1 cellular context compared by ENCODE assay signal in the genomic region with DNA sequence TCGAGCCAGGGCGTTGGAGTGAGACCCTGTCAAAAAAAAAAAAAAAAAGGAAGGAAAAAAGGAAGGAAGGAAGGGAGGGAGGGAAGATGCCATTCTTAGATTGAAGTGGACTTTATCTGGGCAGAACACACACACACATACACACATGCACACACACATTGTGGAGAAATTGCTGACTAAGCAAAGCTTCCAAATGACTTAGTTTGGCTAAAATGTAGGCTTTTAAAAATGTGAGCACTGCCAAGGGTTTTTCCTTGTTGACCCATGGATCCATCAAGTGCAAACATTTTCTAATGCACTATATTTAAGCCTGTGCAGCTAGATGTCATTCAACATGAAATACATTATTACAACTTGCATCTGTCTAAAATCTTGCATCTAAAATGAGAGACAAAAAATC.
TF ChIP-seq lines count a peak whose summit lies in the region.

No MANE protein-coding gene starts in this region.

TF ChIP-seq in HepG2, 621 proteins besides CTCF, POLR2A, EP300 and RAD21 (continued from another document):
- TF ChIP-seq, protein P1, sequence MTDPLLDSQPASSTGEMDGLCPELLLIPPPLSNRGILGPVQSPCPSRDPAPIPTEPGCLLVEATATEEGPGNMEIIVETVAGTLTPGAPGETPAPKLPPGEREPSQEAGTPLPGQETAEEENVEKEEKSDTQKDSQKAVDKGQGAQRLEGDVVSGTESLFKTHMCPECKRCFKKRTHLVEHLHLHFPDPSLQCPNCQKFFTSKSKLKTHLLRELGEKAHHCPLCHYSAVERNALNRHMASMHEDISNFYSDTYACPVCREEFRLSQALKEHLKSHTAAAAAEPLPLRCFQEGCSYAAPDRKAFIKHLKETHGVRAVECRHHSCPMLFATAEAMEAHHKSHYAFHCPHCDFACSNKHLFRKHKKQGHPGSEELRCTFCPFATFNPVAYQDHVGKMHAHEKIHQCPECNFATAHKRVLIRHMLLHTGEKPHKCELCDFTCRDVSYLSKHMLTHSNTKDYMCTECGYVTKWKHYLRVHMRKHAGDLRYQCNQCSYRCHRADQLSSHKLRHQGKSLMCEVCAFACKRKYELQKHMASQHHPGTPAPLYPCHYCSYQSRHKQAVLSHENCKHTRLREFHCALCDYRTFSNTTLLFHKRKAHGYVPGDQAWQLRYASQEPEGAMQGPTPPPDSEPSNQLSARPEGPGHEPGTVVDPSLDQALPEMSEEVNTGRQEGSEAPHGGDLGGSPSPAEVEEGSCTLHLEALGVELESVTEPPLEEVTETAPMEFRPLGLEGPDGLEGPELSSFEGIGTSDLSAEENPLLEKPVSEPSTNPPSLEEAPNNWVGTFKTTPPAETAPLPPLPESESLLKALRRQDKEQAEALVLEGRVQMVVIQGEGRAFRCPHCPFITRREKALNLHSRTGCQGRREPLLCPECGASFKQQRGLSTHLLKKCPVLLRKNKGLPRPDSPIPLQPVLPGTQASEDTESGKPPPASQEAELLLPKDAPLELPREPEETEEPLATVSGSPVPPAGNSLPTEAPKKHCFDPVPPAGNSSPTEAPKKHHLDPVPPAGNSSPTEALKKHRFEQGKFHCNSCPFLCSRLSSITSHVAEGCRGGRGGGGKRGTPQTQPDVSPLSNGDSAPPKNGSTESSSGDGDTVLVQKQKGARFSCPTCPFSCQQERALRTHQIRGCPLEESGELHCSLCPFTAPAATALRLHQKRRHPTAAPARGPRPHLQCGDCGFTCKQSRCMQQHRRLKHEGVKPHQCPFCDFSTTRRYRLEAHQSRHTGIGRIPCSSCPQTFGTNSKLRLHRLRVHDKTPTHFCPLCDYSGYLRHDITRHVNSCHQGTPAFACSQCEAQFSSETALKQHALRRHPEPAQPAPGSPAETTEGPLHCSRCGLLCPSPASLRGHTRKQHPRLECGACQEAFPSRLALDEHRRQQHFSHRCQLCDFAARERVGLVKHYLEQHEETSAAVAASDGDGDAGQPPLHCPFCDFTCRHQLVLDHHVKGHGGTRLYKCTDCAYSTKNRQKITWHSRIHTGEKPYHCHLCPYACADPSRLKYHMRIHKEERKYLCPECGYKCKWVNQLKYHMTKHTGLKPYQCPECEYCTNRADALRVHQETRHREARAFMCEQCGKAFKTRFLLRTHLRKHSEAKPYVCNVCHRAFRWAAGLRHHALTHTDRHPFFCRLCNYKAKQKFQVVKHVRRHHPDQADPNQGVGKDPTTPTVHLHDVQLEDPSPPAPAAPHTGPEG (CRISPR knock-in tag; IDR thresholded peaks at IDR 0.05) = no peak
- TF ChIP-seq ZNF431 (CRISPR knock-in tag; IDR thresholded peaks at IDR 0.05; ENCODE audit: borderline replicate concordance, low read depth) (no peak), CCAR2 (optimal IDR thresholded peaks at IDR 0.05; ENCODE audit: low read depth, low read length) (no peak)
